30 cellular contexts compared by ENCODE assay signal in the genomic region with DNA sequence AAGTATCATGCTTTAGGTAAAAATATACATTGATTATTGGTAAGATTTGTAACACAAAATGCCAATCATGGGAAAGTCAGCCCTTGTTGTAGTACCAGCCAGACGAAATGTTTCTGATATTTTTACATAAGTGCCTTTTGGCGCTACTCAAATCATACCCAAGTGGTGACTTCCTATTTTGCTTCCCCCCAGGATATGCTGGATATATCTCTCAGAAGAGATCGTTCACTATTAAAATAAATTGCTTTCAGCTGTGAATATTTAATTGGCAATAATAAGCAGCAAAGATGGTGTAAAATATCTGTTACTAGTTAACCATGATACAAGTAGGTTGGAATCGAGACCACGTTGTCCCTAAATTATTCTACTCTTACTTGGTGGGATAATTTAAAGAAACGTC.
"Had no signal": no experiment of that assay in that cellular context is flagged by ENCODE, and none has a peak within 500 bp of the region (broad histone marks: within the 10 kb centered on the region; RNA-seq: fewer than 3 reads in every experiment).

No MANE protein-coding gene starts in this region.

- H3K9me3 ChIP-seq: adrenal gland, ascending aorta, body of pancreas, breast epithelium had no signal

- H3K36me3 ChIP-seq: adrenal gland, ascending aorta, brain microvascular endothelial cell, cardiac muscle cell had no signal

- H3K4me3 ChIP-seq: adrenal gland, ascending aorta, body of pancreas, breast epithelium, cardiac muscle cell had no signal

- H3K27ac ChIP-seq: adrenal gland, ascending aorta, body of pancreas, brain microvascular endothelial cell, breast epithelium, cardiac muscle cell had no signal

- H3K27me3 ChIP-seq: adrenal gland, ascending aorta, body of pancreas, brain microvascular endothelial cell, breast epithelium, cardiac muscle cell had no signal

- DNase-seq: activated effector memory CD4-positive, alpha-beta T cell treated with anti-CD3 and anti-CD28 coated beads, Interleukin-2, amount 50 U/mL, for 16 hours; activated effector memory CD4-positive, alpha-beta T cell treated with Interleukin-2 at 50 U/mL for 16 hours; activated gamma-delta T cell; activated gamma-delta T cell treated with Interleukin-2 at 50 U/mL for 16 hours; activated naive CD4-positive, alpha-beta T cell; activated naive CD4-positive, alpha-beta T cell treated with anti-CD3 and anti-CD28 coated beads for 36 hours; activated naive CD4-positive, alpha-beta T cell treated with anti-CD3 and anti-CD28 coated beads, Interleukin-2, amount 10 ng/mL, durations not matched to agents 7 days and 5 days; activated naive CD4-positive, alpha-beta T cell treated with anti-CD3 and anti-CD28 coated beads, Interleukin-2, amount 50 U/mL, for 16 hours; activated naive CD4-positive, alpha-beta T cell treated with Interleukin-2 at 50 U/mL for 16 hours; activated naive CD8-positive, alpha-beta T cell treated with anti-CD3 and anti-CD28 coated beads for 36 hours; activated naive CD8-positive, alpha-beta T cell treated with anti-CD3 and anti-CD28 coated beads, Interleukin-2, amount 10 ng/mL, durations not matched to agents 7 days and 5 days; activated naive CD8-positive, alpha-beta T cell treated with anti-CD3 and anti-CD28 coated beads, Interleukin-2, amount 50 U/mL, for 24 hours; activated T-cell treated with anti-CD3 and anti-CD28 coated beads, Interleukin-2, amount 50 U/mL, for 4 hours; activated T-cell treated with anti-CD3 and anti-CD28 coated beads, Interleukin-2, amount 50 U/mL, for 48 hours; activated T-cell treated with anti-CD3 and anti-CD28 coated beads, Interleukin-2, amount 50 U/mL, for 72 hours; adrenal gland; amniotic stem cell; amygdala; anterior cingulate cortex; aorta; body of pancreas; brain microvascular endothelial cell; caudate nucleus; central memory CD4-positive, alpha-beta T cell; cerebellar nuclear complex had no signal

- ATAC-seq: activated naive CD4-positive, alpha-beta T cell treated with anti-CD3 and anti-CD28 coated beads, Interleukin-2, amount 50 U/mL, for 72 hours; activated naive CD8-positive, alpha-beta T cell treated with anti-CD3 and anti-CD28 coated beads, Interleukin-2, amount 50 U/mL, for 24 hours; activated T-cell treated with anti-CD3 and anti-CD28 coated beads, Interleukin-2, amount 50 U/mL, for 4 hours; activated T-cell treated with anti-CD3 and anti-CD28 coated beads, Interleukin-2, amount 50 U/mL, for 72 hours; activated T-helper 17 cell treated with anti-CD3 and anti-CD28 coated beads, Interleukin-2, amount 50 U/mL, for 72 hours; body of pancreas had no signal
